2 cellular contexts compared by ENCODE assay signal in the genomic region with DNA sequence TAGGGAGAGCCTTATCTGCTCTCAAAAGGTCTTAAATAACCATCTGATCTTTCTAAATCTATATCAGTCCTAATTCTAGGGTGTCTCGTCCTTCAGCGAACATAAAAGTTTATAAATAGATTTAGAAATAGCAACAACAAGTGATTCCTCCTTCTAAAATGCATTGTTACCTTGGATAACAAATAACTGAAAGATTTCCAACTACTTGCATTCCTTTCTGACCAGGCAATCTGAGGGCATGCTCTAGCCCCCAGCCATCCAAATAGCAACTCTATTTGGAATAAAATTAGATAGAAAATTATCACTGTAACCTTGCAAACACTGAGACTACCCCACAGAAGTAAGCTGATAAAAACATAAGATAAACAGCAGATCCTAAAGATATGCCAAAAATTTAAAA.
TF ChIP-seq lines count a peak whose summit lies in the region.

No MANE protein-coding gene starts in this region.

TF ChIP-seq in SK-N-SH treated with all-trans-retinoic acid at 6 μM for 48 hours, 23 proteins besides CTCF, POLR2A, EP300 and RAD21 (continued from another document):
- TF ChIP-seq ZNF565 (CRISPR knock-in tag; conservative IDR thresholded peaks at IDR 0.05; ENCODE audit: low read depth) (no peak), ZNF70 (CRISPR knock-in tag; IDR thresholded peaks at IDR 0.05) (no peak)

TF ChIP-seq in SK-N-SH, 30 proteins besides CTCF, POLR2A, EP300 and RAD21 (continued from another document):
- TF ChIP-seq, protein P1, sequence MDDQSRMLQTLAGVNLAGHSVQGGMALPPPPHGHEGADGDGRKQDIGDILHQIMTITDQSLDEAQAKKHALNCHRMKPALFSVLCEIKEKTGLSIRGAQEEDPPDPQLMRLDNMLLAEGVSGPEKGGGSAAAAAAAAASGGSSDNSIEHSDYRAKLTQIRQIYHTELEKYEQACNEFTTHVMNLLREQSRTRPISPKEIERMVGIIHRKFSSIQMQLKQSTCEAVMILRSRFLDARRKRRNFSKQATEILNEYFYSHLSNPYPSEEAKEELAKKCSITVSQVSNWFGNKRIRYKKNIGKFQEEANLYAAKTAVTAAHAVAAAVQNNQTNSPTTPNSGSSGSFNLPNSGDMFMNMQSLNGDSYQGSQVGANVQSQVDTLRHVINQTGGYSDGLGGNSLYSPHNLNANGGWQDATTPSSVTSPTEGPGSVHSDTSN (IDR thresholded peaks at IDR 0.05): no peak
- TF ChIP-seq TCF12 (IDR thresholded peaks at IDR 0.05) (no peak), RCOR1 (IDR thresholded peaks at IDR 0.05; ENCODE audit: low read length) (no peak)
